Comparison of ENCODE assay signal across 8 cellular contexts in the genomic region with DNA sequence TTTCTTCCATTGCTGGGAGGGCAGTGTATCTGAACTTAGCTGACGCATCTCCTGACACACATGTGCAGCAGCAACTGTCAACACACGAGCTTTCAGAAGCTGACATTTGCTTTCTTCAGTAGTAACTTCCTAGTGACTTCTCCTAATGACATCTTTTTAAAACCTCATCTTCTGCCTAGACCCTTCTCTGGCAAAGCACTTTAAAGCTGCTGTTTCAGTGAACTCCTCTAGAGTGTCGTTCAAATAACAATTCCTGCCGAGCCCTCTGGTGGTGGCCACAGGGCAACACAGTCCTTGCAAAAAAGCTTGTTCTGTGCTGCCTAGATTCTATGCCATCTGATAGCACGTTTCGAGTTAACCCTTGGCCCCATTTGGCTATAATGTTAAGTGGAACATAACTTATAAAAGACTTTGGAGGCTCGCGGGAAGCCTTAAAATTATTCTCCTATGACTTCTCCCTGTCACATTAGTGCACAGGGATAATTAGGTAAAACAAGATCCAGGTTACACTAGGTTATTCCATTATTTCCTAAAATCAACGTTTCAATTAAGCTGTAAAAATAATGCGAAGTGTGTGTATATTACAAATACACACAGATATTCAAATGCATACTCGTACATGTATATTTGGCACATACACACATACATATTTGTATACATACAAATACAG.
DNase-seq lines count a peak whose midpoint lies in the region; ATAC-seq and TF ChIP-seq lines count a peak whose summit lies in the region.

No MANE protein-coding gene starts in this region.

- no peak overlapping the region for H3K27ac Mint-ChIP-seq in CD4-positive, alpha-beta T cell
- H3K27ac Mint-ChIP-seq in naive thymus-derived CD8-positive, alpha-beta T cell = no peak overlapping the region

- H3K36me3 Mint-ChIP-seq in CD4-positive, alpha-beta T cell (ENCODE audit: low read depth) = no peaks in the 10 kb centered on the region
- no peaks in the 10 kb centered on the region for H3K36me3 Mint-ChIP-seq in naive thymus-derived CD8-positive, alpha-beta T cell

- no peaks in the 10 kb centered on the region for H3K27me3 Mint-ChIP-seq in CD4-positive, alpha-beta T cell
- no peaks in the 10 kb centered on the region for H3K27me3 Mint-ChIP-seq in naive thymus-derived CD8-positive, alpha-beta T cell

- H3K27me3 ChIP-seq in CD4-positive, alpha-beta T cell (ENCODE audit: control insufficient read depth, insufficient read depth, low read length) = no peaks in the 10 kb centered on the region

- H3K9me3 ChIP-seq in CD4-positive, alpha-beta T cell (ENCODE audit: control insufficient read depth, low read length) = peaks cover 1% of the 10 kb centered on the region

- POLR2A ChIA-PET in GM10248 (lab: Yijun Ruan, JAX) = no interaction called here
- POLR2A ChIA-PET in CD4-positive, alpha-beta T cell (lab: Charles Lee) = no interaction called here
- POLR2A ChIA-PET in naive thymus-derived CD8-positive, alpha-beta T cell (lab: Charles Lee) = no interaction called here

- no peak overlapping the region for H3K4me3 ChIP-seq in HFF-Myc (replicated peaks; ENCODE audit: low read depth, low read length)

- no peak overlapping the region for H3K4me3 Mint-ChIP-seq in CD4-positive, alpha-beta T cell
- H3K4me3 Mint-ChIP-seq in naive thymus-derived CD8-positive, alpha-beta T cell = no peak overlapping the region

- no peak overlapping the region for H3K27ac ChIP-seq in CD4-positive, alpha-beta T cell (ENCODE audit: low read depth, low read length)

- DNase-seq in GM10248 (ENCODE audit: extremely low spot score) = no peak
- DNase-seq in HFF-Myc (ENCODE audit: extremely low read depth, low read depth) = peak; percentile 45
- DNase-seq in NCI-H1930 (lab: John Stamatoyannopoulos, UW) = peak; percentile 16 to 32
- DNase-seq in astrocyte of the hippocampus (ENCODE audit: low read depth, low spot score) = peak; percentile 69
- peak in 1 of 2 donors; percentile 27 for DNase-seq in left colon
- no peak for DNase-seq in GF-D8 (lab: John Stamatoyannopoulos, UW)
- no peak for DNase-seq in CD4-positive, alpha-beta T cell
- DNase-seq in naive thymus-derived CD8-positive, alpha-beta T cell = no peak

- peak; percentile 89 for ATAC-seq in left colon
- ATAC-seq in CD4-positive, alpha-beta T cell (ENCODE audit: poor library complexity) = no peak
- ATAC-seq in naive thymus-derived CD8-positive, alpha-beta T cell = no peak

- TF ChIP-seq CTCF in GM10248 (IDR thresholded peaks at IDR 0.05; ENCODE audit: control extremely low read depth, extremely low read depth, low read depth, missing control alignments) = peak; percentile 15
- peak; percentile 91 for TF ChIP-seq CTCF in HFF-Myc (IDR thresholded peaks at IDR 0.05; ENCODE audit: low read depth, low read length, missing control alignments)
- TF ChIP-seq CTCF in CD4-positive, alpha-beta T cell (IDR thresholded peaks at IDR 0.05) = no peak

- no peaks in the 10 kb centered on the region for H3K4me1 Mint-ChIP-seq in CD4-positive, alpha-beta T cell (ENCODE audit: low read depth)
- no peaks in the 10 kb centered on the region for H3K4me1 Mint-ChIP-seq in naive thymus-derived CD8-positive, alpha-beta T cell

- intact Hi-C loops in left colon (cut with DNase I, micrococcal nuclease) = no loop called here
- intact Hi-C loops in CD4-positive, alpha-beta T cell (cut with DNase I, micrococcal nuclease) = no loop called here

- no peaks in the 10 kb centered on the region for H3K9me3 Mint-ChIP-seq in CD4-positive, alpha-beta T cell
- peaks cover 0 to 14% (median 2%) of the 10 kb centered on the region in 9 donors for H3K9me3 Mint-ChIP-seq in naive thymus-derived CD8-positive, alpha-beta T cell

- CTCF ChIA-PET in GM10248 (lab: Yijun Ruan, JAX) = interaction anchor here (0.9 to 1.7 kb wide), 3 partner anchors 13 to 598 kb away, joined by 3 to 6 read pairs (median 3); no protein-coding TSS in a partner anchor
- CTCF ChIA-PET in CD4-positive, alpha-beta T cell (lab: Charles Lee) = no interaction called here

Comparison
In these comparisons a context has a peak if more than half of its experiments do, and no peak if none do; other contexts are left out.
1. DNase-seq: peak in HFF-Myc (single experiment), NCI-H1930 (2 of 2) and astrocyte of the hippocampus (single experiment); none in GM10248 (single experiment), GF-D8 (single experiment), CD4-positive, alpha-beta T cell (0 of 10) and naive thymus-derived CD8-positive, alpha-beta T cell (0 of 10).